10 cellular contexts compared by ENCODE assay signal in genomic region chr2:233082222-233082933, GRCh38. TPM values are rescaled to one million over a fixed set of nuclear protein-coding genes. Genes with fewer than 3 reads are reported as not detected.
DNase-seq lines count a peak whose midpoint lies in the region; ATAC-seq and TF ChIP-seq lines count a peak whose summit lies in the region.
"Had no signal": no experiment of that assay in that cellular context is flagged by ENCODE, and none has a peak within 500 bp of the region (broad histone marks: within the 10 kb centered on the region; RNA-seq: fewer than 3 reads in every experiment).

No MANE protein-coding gene starts in this region.

- peaks cover 55% of the 10 kb centered on the region for H3K36me3 Mint-ChIP-seq in activated CD4-positive, alpha-beta T cell treated with anti-CD3 and anti-CD28 coated beads, Interleukin-2, amount 10 ng/mL, durations not matched to agents 24 days and 14 days (ENCODE audit: low read depth)

- DNase-seq in activated CD4-positive, alpha-beta T cell treated with anti-CD3 and anti-CD28 coated beads, Interleukin-2, amount 10 ng/mL, durations not matched to agents 24 days and 14 days: peak; percentile 77
- DNase-seq in activated CD4-positive, alpha-beta T cell treated with anti-CD3 and anti-CD28 coated beads, Interleukin-2, amount 50 U/mL, for 4 hours: no peak
- DNase-seq in SIG-M5 (lab: John Stamatoyannopoulos, UW) (peak; percentile 50), ovary (no peak)
- DNase-seq in stimulated activated CD4-positive, alpha-beta T cell treated with anti-CD3 and anti-CD28 coated beads, Interleukin-4, amount 100 ng/mL, for 1 hour: no peak

- intact Hi-C loops in activated CD4-positive, alpha-beta T cell treated with anti-CD3 and anti-CD28 coated beads, Interleukin-2, amount 10 ng/mL, durations not matched to agents 24 days and 14 days (cut with micrococcal nuclease): loop anchor here (1.0 to 10.0 kb wide), 2 partner anchors 15 to 272 kb away; partner anchors contain the start of gene DGKD
- intact Hi-C loops in ovary (cut with DNase I): no loop called here

- no peaks in the 10 kb centered on the region for H3K9me3 Mint-ChIP-seq in activated CD4-positive, alpha-beta T cell treated with anti-CD3 and anti-CD28 coated beads, Interleukin-2, amount 10 ng/mL, durations not matched to agents 24 days and 14 days

- WGBS in ovary, 3 donors: 68 to 75% (median 69%) methylated on average over 11 of the region's 11 CpGs

- peak overlapping the region; percentile 82 for H3K27ac Mint-ChIP-seq in activated CD4-positive, alpha-beta T cell treated with anti-CD3 and anti-CD28 coated beads, Interleukin-2, amount 10 ng/mL, durations not matched to agents 24 days and 14 days

- peak; percentile 47 for ATAC-seq in HG02870 (IDR thresholded peaks at IDR 0.05; ENCODE audit: unreplicated experiment)
- no peak for ATAC-seq in SK-N-SH treated with all-trans-retinoic acid at 6 μM for 48 hours

- H3K36me3 ChIP-seq in mucosa of rectum (ENCODE audit: control insufficient read depth in 2 of 2, insufficient read depth in 2 of 2, low read length in 2 of 2) (peaks cover 0 to 3% of the 10 kb centered on the region in 2 donors), ovary (no peaks in the 10 kb centered on the region)

- no peak for TF ChIP-seq POLR2A in ovary (IDR thresholded peaks at IDR 0.05)

- TF ChIP-seq CTCF in ovary (IDR thresholded peaks at IDR 0.05): no peak

- no peak for TF ChIP-seq EP300 in ovary (IDR thresholded peaks at IDR 0.05)

- peaks cover 17 to 29% of the 10 kb centered on the region in 2 donors for H3K4me1 ChIP-seq in mucosa of rectum (ENCODE audit: control insufficient read depth in 2 of 2, insufficient read depth in 2 of 2, low read length in 2 of 2)
- no peaks in the 10 kb centered on the region for H3K4me1 ChIP-seq in ovary (ENCODE audit: insufficient read depth)

- H3K4me3 Mint-ChIP-seq in activated CD4-positive, alpha-beta T cell treated with anti-CD3 and anti-CD28 coated beads, Interleukin-2, amount 10 ng/mL, durations not matched to agents 24 days and 14 days: peak overlapping the region; percentile 64

- H3K9ac ChIP-seq in mucosa of rectum (ENCODE audit: low read depth in 1 of 2, low read length in 2 of 2): no peak overlapping the region

- H3K4me3 ChIP-seq in mucosa of rectum (ENCODE audit: low read length in 2 of 2) (no peak overlapping the region), ovary (no peak overlapping the region)
- H3K4me3 ChIP-seq: SK-N-MC had no signal

- H3K27ac ChIP-seq in mucosa of rectum (ENCODE audit: low read depth in 2 of 2, low read length in 2 of 2) (peak overlapping the region; percentile 76 to 79), ovary (no peak overlapping the region)
- H3K27ac ChIP-seq: SK-N-MC had no signal

- no peaks in the 10 kb centered on the region for H3K27me3 Mint-ChIP-seq in activated CD4-positive, alpha-beta T cell treated with anti-CD3 and anti-CD28 coated beads, Interleukin-2, amount 10 ng/mL, durations not matched to agents 24 days and 14 days

- peaks cover 77% of the 10 kb centered on the region for H3K4me1 Mint-ChIP-seq in activated CD4-positive, alpha-beta T cell treated with anti-CD3 and anti-CD28 coated beads, Interleukin-2, amount 10 ng/mL, durations not matched to agents 24 days and 14 days

- H3K27me3 ChIP-seq in mucosa of rectum (ENCODE audit: control insufficient read depth in 2 of 2, insufficient read depth in 2 of 2, low read length in 2 of 2) (no peaks in the 10 kb centered on the region), ovary (no peaks in the 10 kb centered on the region)

- H3K9me3 ChIP-seq in mucosa of rectum (ENCODE audit: control insufficient read depth in 2 of 2, low read length in 2 of 2): no peaks in the 10 kb centered on the region
- H3K9me3 ChIP-seq in ovary: no peaks in the 10 kb centered on the region

TF ChIP-seq in SK-N-SH treated with all-trans-retinoic acid at 6 μM for 48 hours, 23 proteins besides CTCF, POLR2A, EP300 and RAD21 (continues in another document):
- no peak for TF ChIP-seq OSR1 (CRISPR knock-in tag; IDR thresholded peaks at IDR 0.05)
- TF ChIP-seq POU6F1 (CRISPR knock-in tag; IDR thresholded peaks at IDR 0.05; ENCODE audit: borderline replicate concordance, low read depth): no peak
- TF ChIP-seq ARNTL (CRISPR knock-in tag; IDR thresholded peaks at IDR 0.05; ENCODE audit: borderline replicate concordance, low read depth): no peak
- no peak for TF ChIP-seq CSDC2 (CRISPR knock-in tag; IDR thresholded peaks at IDR 0.05)
- no peak for TF ChIP-seq ZNF70 (CRISPR knock-in tag; IDR thresholded peaks at IDR 0.05)
- no peak for TF ChIP-seq RARB (CRISPR knock-in tag; IDR thresholded peaks at IDR 0.05)
- no peak for TF ChIP-seq ESRRG (CRISPR knock-in tag; IDR thresholded peaks at IDR 0.05)
- no peak for TF ChIP-seq SNAI2 (CRISPR knock-in tag; IDR thresholded peaks at IDR 0.05)
- TF ChIP-seq CSRNP3 (CRISPR knock-in tag; IDR thresholded peaks at IDR 0.05): no peak
- no peak for TF ChIP-seq GLIS3 (CRISPR knock-in tag; IDR thresholded peaks at IDR 0.05)
- TF ChIP-seq ZFP3 (CRISPR knock-in tag; IDR thresholded peaks at IDR 0.05): no peak
- no peak for TF ChIP-seq ISL1 (CRISPR knock-in tag; IDR thresholded peaks at IDR 0.05)
- no peak for TF ChIP-seq ZNF8 (CRISPR knock-in tag; IDR thresholded peaks at IDR 0.05)
- TF ChIP-seq CREB5 (CRISPR knock-in tag; IDR thresholded peaks at IDR 0.05; ENCODE audit: low read depth): no peak
- no peak for TF ChIP-seq BACH2 (CRISPR knock-in tag; IDR thresholded peaks at IDR 0.05; ENCODE audit: borderline replicate concordance)
- TF ChIP-seq PATZ1 (CRISPR knock-in tag; IDR thresholded peaks at IDR 0.05; ENCODE audit: borderline replicate concordance): no peak

RNA-seq across cellular contexts. Expression of gene INPP5D, which starts 22.2 kb away (rescaled TPM):
- 43.6 and 45.8 TPM in 2 replicates for total RNA-seq in activated CD4-positive, alpha-beta T cell treated with anti-CD3 and anti-CD28 coated beads, Interleukin-2, amount 10 ng/mL, durations not matched to agents 24 days and 14 days
- 10 to 100 TPM in 1 of 7 donors, 1 to 10 TPM in 6; 4.1 to 11.4 (median 7.7) TPM for total RNA-seq in ovary
- 10 to 100 TPM in 1 of 2 donors, 1 to 10 TPM in 1; 4.3 to 14.4 TPM for polyA plus RNA-seq in ovary

RNA-seq across cellular contexts. Expression of gene NEU2, which starts 49.9 kb away (rescaled TPM):
- not detected in 2 replicates for total RNA-seq in activated CD4-positive, alpha-beta T cell treated with anti-CD3 and anti-CD28 coated beads, Interleukin-2, amount 10 ng/mL, durations not matched to agents 24 days and 14 days
- not detected for total RNA-seq in ovary
- polyA plus RNA-seq in ovary: not detected
- total RNA-seq: glomerular endothelial cell had no signal

Comparison
In these comparisons a context has a peak if more than half of its experiments do, and no peak if none do; other contexts are left out.
1. DNase-seq: peak in activated CD4-positive, alpha-beta T cell treated with anti-CD3 and anti-CD28 coated beads, Interleukin-2, amount 10 ng/mL, durations not matched to agents 24 days and 14 days (single experiment) and SIG-M5 (single experiment); none in activated CD4-positive, alpha-beta T cell treated with anti-CD3 and anti-CD28 coated beads, Interleukin-2, amount 50 U/mL, for 4 hours (0 of 2), ovary (0 of 5) and stimulated activated CD4-positive, alpha-beta T cell treated with anti-CD3 and anti-CD28 coated beads, Interleukin-4, amount 100 ng/mL, for 1 hour (single experiment).
2. H3K27ac ChIP-seq: peak in mucosa of rectum (2 of 2); none in ovary (0 of 2).